Comparison of ENCODE assay signal across 8 cellular contexts in the genomic region with DNA sequence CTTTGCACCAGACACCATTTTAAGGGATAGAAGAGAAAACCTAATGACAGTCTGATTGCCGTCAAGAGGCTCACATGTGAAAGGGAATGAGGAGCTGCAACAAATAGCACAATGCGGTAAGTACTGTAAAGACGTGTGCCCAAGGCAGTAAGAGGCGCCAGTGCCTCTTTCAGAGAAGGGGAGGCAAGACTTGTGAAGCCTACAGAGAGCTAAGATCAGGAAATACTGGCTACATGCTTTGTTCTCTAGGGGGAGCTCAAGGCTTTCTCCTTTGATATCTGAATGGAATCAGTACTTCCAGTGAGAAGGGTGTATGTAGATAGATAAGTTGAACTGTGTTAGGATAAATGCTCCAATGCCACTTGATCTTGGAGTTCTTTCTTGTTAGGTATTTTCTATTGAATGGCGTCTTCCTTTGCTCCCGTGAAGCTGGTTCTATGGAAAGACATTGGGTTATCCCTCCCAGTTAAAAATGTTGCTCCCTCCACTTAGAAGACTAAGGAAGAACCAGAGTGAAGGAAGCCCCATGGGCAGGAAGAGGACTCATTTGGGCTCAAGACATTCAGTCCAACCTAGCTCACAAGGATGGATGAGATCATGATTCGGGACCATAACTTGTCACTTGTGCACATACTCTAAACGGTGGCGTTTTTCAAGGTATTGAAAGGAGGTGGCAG. TPM values are rescaled to one million over a fixed set of nuclear protein-coding genes. Genes with fewer than 3 reads are reported as not detected.
A peak's percentile ranks its signal among the peaks of the same experiment; 100 is the strongest.
DNase-seq lines count a peak whose midpoint lies in the region; ATAC-seq and TF ChIP-seq lines count a peak whose summit lies in the region.

No MANE protein-coding gene starts in this region.

- no peak overlapping the region for H2AK5ac ChIP-seq in trophoblast cell (ENCODE audit: low read length)

- H3K4me2 ChIP-seq in trophoblast cell (ENCODE audit: low read length), result no peak overlapping the region

- no peak overlapping the region for H3K14ac ChIP-seq in trophoblast cell (ENCODE audit: low read length)

- H2BK120ac ChIP-seq in trophoblast cell (ENCODE audit: insufficient read depth, low read length, poor library complexity), result no peak overlapping the region

- H3K27me3 ChIP-seq in WERI-Rb-1 (ENCODE audit: insufficient read depth, low read depth, severe bottlenecking) (no peaks in the 10 kb centered on the region), trophoblast cell (ENCODE audit: insufficient read depth, low read length) (no peaks in the 10 kb centered on the region)

- no peak overlapping the region for H4K91ac ChIP-seq in trophoblast cell (ENCODE audit: low read depth, low read length)

- no peak overlapping the region for H2BK5ac ChIP-seq in trophoblast cell (ENCODE audit: low read depth, low read length, poor library complexity)

- H3K23ac ChIP-seq in trophoblast cell (ENCODE audit: low read length), result no peak overlapping the region

- H3K79me2 ChIP-seq in trophoblast cell (ENCODE audit: control insufficient read depth, insufficient read depth, low read length, poor library complexity), result no peaks in the 10 kb centered on the region

- WGBS in trophoblast cell (ENCODE audit: extremely low coverage, insufficient coverage, insufficient read length), result no CpG with 5 or more reads among the region's 9 CpGs

- peak; percentile 95 for ATAC-seq in GM19372 (IDR thresholded peaks at IDR 0.05; ENCODE audit: low read depth, unreplicated experiment)
- ATAC-seq in HG03280 (IDR thresholded peaks at IDR 0.05; ENCODE audit: unreplicated experiment), result peak; percentile 84

- H3K36me3 ChIP-seq in WERI-Rb-1 (no peaks in the 10 kb centered on the region), trophoblast cell (ENCODE audit: control insufficient read depth in 1 of 2, insufficient read depth in 2 of 2, low read length in 2 of 2) (no peaks in the 10 kb centered on the region)

- no peak overlapping the region for H3K9ac ChIP-seq in trophoblast cell (ENCODE audit: low read length)

- H3K79me1 ChIP-seq in trophoblast cell (ENCODE audit: low read length), result no peaks in the 10 kb centered on the region

- H4K8ac ChIP-seq in trophoblast cell (ENCODE audit: low read depth, low read length), result no peak overlapping the region

- H3K4me3 ChIP-seq in WERI-Rb-1 (ENCODE audit: low read depth, low read length) (no peak overlapping the region), trophoblast cell (ENCODE audit: low read depth, low read length) (no peak overlapping the region)

- DNase-seq in DMS153 treated with DMSO at 0.1 percent for 48 hours (lab: John Stamatoyannopoulos, UW; ENCODE audit: unreplicated experiment), result peak; percentile 75
- DNase-seq in NCI-H2196 (lab: John Stamatoyannopoulos, UW; ENCODE audit: unreplicated experiment), result peak; percentile 55
- peak; percentile 62 for DNase-seq in WERI-Rb-1
- DNase-seq in globus pallidus (ENCODE audit: low spot score), result peak; percentile 89
- DNase-seq in trophoblast cell, result peak; percentile 27 to 68
- DNase-seq in activated effector memory CD4-positive, alpha-beta T cell treated with anti-CD3 and anti-CD28 coated beads, Interleukin-2, amount 50 U/mL, for 16 hours, result no peak

- TF ChIP-seq CTCF in WERI-Rb-1 (IDR thresholded peaks at IDR 0.05; ENCODE audit: low read depth, low read length), result peak; percentile 85

- H4K12ac ChIP-seq in trophoblast cell (ENCODE audit: low read depth, low read length), result no peak overlapping the region

- no peak overlapping the region for H2BK12ac ChIP-seq in trophoblast cell (ENCODE audit: low read length)

- no peak overlapping the region for H2AFZ ChIP-seq in trophoblast cell (ENCODE audit: insufficient read depth, low read length, poor library complexity)

- H3K4me1 ChIP-seq in trophoblast cell (ENCODE audit: control insufficient read depth in 1 of 2, insufficient read depth in 2 of 2, low read length in 2 of 2), result no peaks in the 10 kb centered on the region

- H3K9me3 ChIP-seq in WERI-Rb-1 (ENCODE audit: severe bottlenecking), result no peaks in the 10 kb centered on the region
- H3K9me3 ChIP-seq in trophoblast cell (ENCODE audit: insufficient read depth, low read depth, low read length), result no peaks in the 10 kb centered on the region

- H3K27ac ChIP-seq in WERI-Rb-1, result no peak overlapping the region
- H3K27ac ChIP-seq in trophoblast cell (ENCODE audit: low read depth, low read length), result no peak overlapping the region

- no peak overlapping the region for H3K4ac ChIP-seq in trophoblast cell (ENCODE audit: low read depth, low read length)

- H3K18ac ChIP-seq in trophoblast cell (ENCODE audit: low read length), result no peak overlapping the region

RNA-seq across cellular contexts. Expression of a gene that starts 23.5 kb away (rescaled TPM):
- polyA plus RNA-seq in trophoblast cell (2013), result not detected in 2 replicates
